23 cellular contexts compared by ENCODE assay signal in the genomic region with DNA sequence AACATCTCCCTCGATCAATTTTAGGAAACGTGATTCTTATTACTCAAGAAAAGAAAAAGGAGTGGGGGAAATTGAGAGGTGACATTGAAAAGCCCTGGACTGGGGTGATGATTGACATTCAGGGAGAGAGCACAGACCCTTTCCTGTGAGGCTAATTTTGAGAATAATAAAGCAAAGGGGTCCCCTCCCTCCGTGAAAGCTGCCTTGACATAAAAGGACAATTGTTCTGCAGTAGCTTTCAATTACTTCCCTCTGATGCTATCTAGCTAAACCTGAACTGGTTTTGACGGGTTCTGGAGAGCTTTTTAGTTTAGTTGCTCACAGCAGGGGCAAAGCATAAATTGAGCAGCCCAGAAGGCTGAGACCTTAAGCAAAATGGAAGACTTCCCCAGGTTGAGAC.
"Had no signal": no experiment of that assay in that cellular context is flagged by ENCODE, and none has a peak within 500 bp of the region (broad histone marks: within the 10 kb centered on the region; RNA-seq: fewer than 3 reads in every experiment).

No MANE protein-coding gene starts in this region.

- H3K4me1 Mint-ChIP-seq: activated CD4-positive, alpha-beta T cell treated with anti-CD3 and anti-CD28 coated beads, Interleukin-2, amount 10 ng/mL, durations not matched to agents 24 days and 14 days; activated CD8-positive, alpha-beta memory T cell treated with anti-CD3 and anti-CD28 coated beads, Interleukin-2, amount 10 ng/mL, durations not matched to agents 7 days and 5 days; endodermal cell had no signal

- H3K27ac Mint-ChIP-seq: activated CD4-positive, alpha-beta T cell treated with anti-CD3 and anti-CD28 coated beads, Interleukin-2, amount 10 ng/mL, durations not matched to agents 24 days and 14 days; activated CD8-positive, alpha-beta memory T cell treated with anti-CD3 and anti-CD28 coated beads, Interleukin-2, amount 10 ng/mL, durations not matched to agents 7 days and 5 days; activated CD8-positive, alpha-beta T cell treated with anti-CD3 and anti-CD28 coated beads for 36 hours; activated naive CD4-positive, alpha-beta T cell treated with anti-CD3 and anti-CD28 coated beads, Interleukin-2, amount 10 ng/mL, durations not matched to agents 7 days and 5 days; endodermal cell; natural killer cell treated with Interleukin-12 subunit alpha and Interleukin-12 subunit beta and Interleukin-15 and Interleukin-18, amount 100 ng/mL, for 72 hours had no signal

- H3K4me3 ChIP-seq: esophagus squamous epithelium, gastrocnemius medialis, testis, vagina had no signal

- H3K27ac ChIP-seq: esophagus squamous epithelium, gastrocnemius medialis, testis, vagina, VCaP had no signal

- DNase-seq: activated CD4-positive, alpha-beta T cell treated with anti-CD3 and anti-CD28 coated beads, Interleukin-2, amount 10 ng/mL, durations not matched to agents 24 days and 14 days; activated CD8-positive, alpha-beta memory T cell treated with anti-CD3 and anti-CD28 coated beads, Interleukin-2, amount 10 ng/mL, durations not matched to agents 7 days and 5 days; activated CD8-positive, alpha-beta T cell treated with anti-CD3 and anti-CD28 coated beads for 36 hours; activated effector memory CD4-positive, alpha-beta T cell treated with anti-CD3 and anti-CD28 coated beads, Interleukin-2, amount 50 U/mL, for 16 hours; activated naive CD4-positive, alpha-beta T cell treated with anti-CD3 and anti-CD28 coated beads, Interleukin-2, amount 10 ng/mL, durations not matched to agents 7 days and 5 days; activated T-cell treated with anti-CD3 and anti-CD28 coated beads for 4 hours; amygdala; cortex of kidney; endodermal cell; esophagus squamous epithelium; gastrocnemius medialis; hypothalamus; left ventricle myocardium superior; mammary epithelial cell; midbrain; posterior cingulate gyrus; stimulated activated CD4-positive, alpha-beta T cell treated with anti-CD3 and anti-CD28 coated beads, Interleukin-2, amount 100 ng/mL, for 48 hours; stimulated activated naive CD4-positive, alpha-beta T cell; testis had no signal

- H3K4me3 Mint-ChIP-seq: activated CD4-positive, alpha-beta T cell treated with anti-CD3 and anti-CD28 coated beads, Interleukin-2, amount 10 ng/mL, durations not matched to agents 24 days and 14 days; activated CD8-positive, alpha-beta memory T cell treated with anti-CD3 and anti-CD28 coated beads, Interleukin-2, amount 10 ng/mL, durations not matched to agents 7 days and 5 days; activated CD8-positive, alpha-beta T cell treated with anti-CD3 and anti-CD28 coated beads for 36 hours; activated naive CD4-positive, alpha-beta T cell treated with anti-CD3 and anti-CD28 coated beads, Interleukin-2, amount 10 ng/mL, durations not matched to agents 7 days and 5 days; endodermal cell; natural killer cell treated with Interleukin-12 subunit alpha and Interleukin-12 subunit beta and Interleukin-15 and Interleukin-18, amount 100 ng/mL, for 72 hours had no signal

- ATAC-seq: activated CD4-positive, CD25-positive, alpha-beta regulatory T cell treated with anti-CD3 and anti-CD28 coated beads, Interleukin-2, amount 50 U/mL, for 24 hours; activated CD8-positive, alpha-beta memory T cell treated with anti-CD3 and anti-CD28 coated beads, Interleukin-2, amount 10 ng/mL, durations not matched to agents 7 days and 5 days; activated CD8-positive, alpha-beta T cell treated with anti-CD3 and anti-CD28 coated beads for 36 hours; gastrocnemius medialis; left ventricle myocardium superior; natural killer cell treated with Interleukin-12 subunit alpha and Interleukin-12 subunit beta and Interleukin-15 and Interleukin-18, amount 100 ng/mL, for 72 hours had no signal

- H3K36me3 Mint-ChIP-seq: activated CD8-positive, alpha-beta memory T cell treated with anti-CD3 and anti-CD28 coated beads, Interleukin-2, amount 10 ng/mL, durations not matched to agents 7 days and 5 days; activated naive CD4-positive, alpha-beta T cell treated with anti-CD3 and anti-CD28 coated beads, Interleukin-2, amount 10 ng/mL, durations not matched to agents 7 days and 5 days; natural killer cell treated with Interleukin-12 subunit alpha and Interleukin-12 subunit beta and Interleukin-15 and Interleukin-18, amount 100 ng/mL, for 72 hours had no signal

- H3K27me3 ChIP-seq: gastrocnemius medialis, testis, vagina had no signal

- H3K36me3 ChIP-seq: esophagus squamous epithelium, gastrocnemius medialis, vagina had no signal

- H3K9me3 ChIP-seq: gastrocnemius medialis, testis, vagina had no signal

- H3K4me1 ChIP-seq: gastrocnemius medialis, testis, vagina had no signal
